ENCODE assay signal across 10 cellular contexts in genomic region chr16:31498493-31498892, GRCh38. TPM values are rescaled to one million over a fixed set of nuclear protein-coding genes. Genes with fewer than 3 reads are reported as not detected.
"Had no signal": no experiment of that assay in that cellular context is flagged by ENCODE, and none has a peak within 500 bp of the region (broad histone marks: within the 10 kb centered on the region; RNA-seq: fewer than 3 reads in every experiment).

No MANE protein-coding gene starts in this region.

- H3K9me3 Mint-ChIP-seq: HFFc6, IgD-negative memory B cell had no signal

- DNase-seq: GM23248, GOT3, H7, HFFc6, KBM-7 had no signal

- H3K27ac Mint-ChIP-seq: HFFc6, IgD-negative memory B cell had no signal

- H3K27ac ChIP-seq: GM23248 had no signal

- H3K9me3 ChIP-seq: HAP-1 had no signal

- H3K4me3 Mint-ChIP-seq: HFFc6, IgD-negative memory B cell had no signal

- H3K4me3 ChIP-seq: GM23248, HAP-1 had no signal

- H3K27me3 Mint-ChIP-seq: IgD-negative memory B cell had no signal

- ATAC-seq: HCT116 had no signal

RNA-seq across cellular contexts. Expression of gene SLC5A2, which starts 15.6 kb away (rescaled TPM):
- total RNA-seq: GM23248, H4 had no signal

RNA-seq across cellular contexts. Expression of gene AHSP, which starts 29.2 kb away (rescaled TPM):
- total RNA-seq: GM23248, H4, HFFc6, HT-29 had no signal
